15 cellular contexts compared by ENCODE assay signal in the genomic region with DNA sequence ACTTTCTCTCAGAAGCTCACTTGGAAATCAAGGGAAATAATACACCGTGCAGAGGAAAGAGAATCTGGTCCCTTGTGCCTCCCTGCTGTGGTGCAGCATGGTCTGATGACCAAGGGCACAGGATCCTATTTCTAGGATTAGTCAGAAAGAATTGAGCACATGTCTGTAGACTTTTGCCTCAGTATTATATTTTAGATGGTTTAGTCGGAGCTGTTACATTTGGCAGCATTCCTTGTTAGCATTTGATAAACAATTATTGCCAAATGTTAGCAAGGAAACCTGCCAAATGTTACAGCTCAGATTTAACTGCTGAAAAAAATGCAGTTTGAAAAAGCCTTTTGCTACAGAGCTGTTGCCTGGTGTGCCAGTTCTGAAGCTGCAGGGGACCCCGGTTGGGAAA.
DNase-seq lines count a peak whose midpoint lies in the region; ATAC-seq and TF ChIP-seq lines count a peak whose summit lies in the region.
"Had no signal": no experiment of that assay in that cellular context is flagged by ENCODE, and none has a peak within 500 bp of the region (broad histone marks: within the 10 kb centered on the region; RNA-seq: fewer than 3 reads in every experiment).

No MANE protein-coding gene starts in this region.

- no peak for ATAC-seq in GM21576 (IDR thresholded peaks at IDR 0.05; ENCODE audit: unreplicated experiment)
- no peak for ATAC-seq in activated T-helper 17 cell treated with anti-CD3 and anti-CD28 coated beads, Interleukin-2, amount 50 U/mL, for 72 hours (replicated peaks)
- ATAC-seq in GM19328 (IDR thresholded peaks at IDR 0.05; ENCODE audit: unreplicated experiment), result no peak
- ATAC-seq: stimulated activated effector memory CD8-positive, alpha-beta T cell treated with anti-CD3 and anti-CD28 coated beads, Interleukin-12 subunit alpha, Interleukin-12 subunit beta, amount 100 ng/mL, for 72 hours; T-cell had no signal

- peaks cover 21% of the 10 kb centered on the region for H3K9me3 Mint-ChIP-seq in activated T-helper 17 cell treated with anti-CD3 and anti-CD28 coated beads, Interleukin-2, amount 50 U/mL, for 72 hours

- H3K27me3 Mint-ChIP-seq in activated T-helper 17 cell treated with anti-CD3 and anti-CD28 coated beads, Interleukin-2, amount 50 U/mL, for 72 hours, result peaks cover 6% of the 10 kb centered on the region

- H3K4me3 Mint-ChIP-seq in activated T-helper 17 cell treated with anti-CD3 and anti-CD28 coated beads, Interleukin-2, amount 50 U/mL, for 72 hours, result no peak overlapping the region
- H3K4me3 Mint-ChIP-seq: stimulated activated effector memory CD8-positive, alpha-beta T cell treated with anti-CD3 and anti-CD28 coated beads, Interleukin-12 subunit alpha, Interleukin-12 subunit beta, amount 100 ng/mL, for 72 hours; T-cell had no signal

- H3K27ac Mint-ChIP-seq in activated T-helper 17 cell treated with anti-CD3 and anti-CD28 coated beads, Interleukin-2, amount 50 U/mL, for 72 hours, result no peak overlapping the region
- H3K27ac Mint-ChIP-seq: stimulated activated effector memory CD8-positive, alpha-beta T cell treated with anti-CD3 and anti-CD28 coated beads, Interleukin-12 subunit alpha, Interleukin-12 subunit beta, amount 100 ng/mL, for 72 hours; T-cell had no signal

- no peak overlapping the region for H3K4me3 ChIP-seq in choroid plexus epithelial cell (ENCODE audit: low read depth, low read length)

- no peaks in the 10 kb centered on the region for H3K36me3 Mint-ChIP-seq in activated T-helper 17 cell treated with anti-CD3 and anti-CD28 coated beads, Interleukin-2, amount 50 U/mL, for 72 hours (ENCODE audit: low read depth)
- H3K36me3 Mint-ChIP-seq: stimulated activated effector memory CD8-positive, alpha-beta T cell treated with anti-CD3 and anti-CD28 coated beads, Interleukin-12 subunit alpha, Interleukin-12 subunit beta, amount 100 ng/mL, for 72 hours; T-cell had no signal

- H3K4me1 Mint-ChIP-seq in activated T-helper 17 cell treated with anti-CD3 and anti-CD28 coated beads, Interleukin-2, amount 50 U/mL, for 72 hours, result no peaks in the 10 kb centered on the region
- H3K4me1 Mint-ChIP-seq: stimulated activated effector memory CD8-positive, alpha-beta T cell treated with anti-CD3 and anti-CD28 coated beads, Interleukin-12 subunit alpha, Interleukin-12 subunit beta, amount 100 ng/mL, for 72 hours; T-cell had no signal

- no peak for TF ChIP-seq CTCF in choroid plexus epithelial cell (conservative IDR thresholded peaks at IDR 0.05; ENCODE audit: low read depth, low read length)

- DNase-seq in DMS 273 treated with DMSO at 0.1 percent for 48 hours (lab: John Stamatoyannopoulos, UW) (peak; percentile 68), NCI-H1694 (lab: John Stamatoyannopoulos, UW) (peak; percentile 95), choroid plexus epithelial cell (ENCODE audit: low read depth) (peak; percentile 94), pons (ENCODE audit: low spot score) (peak; percentile 12)
- DNase-seq: activated CD4-positive, alpha-beta T cell treated with anti-CD3 and anti-CD28 coated beads, Interleukin-2, amount 50 U/mL, for 1 hour; activated gamma-delta T cell treated with Interleukin-2 at 50 U/mL for 16 hours; cortex of kidney; DMS153; glutamatergic neuron; nucleus accumbens; T-cell had no signal

Comparison
In these comparisons a context has a peak if more than half of its experiments do, and no peak if none do; other contexts are left out.
1. DNase-seq: peak in every context shown above with its lines; median percentile 95 in NCI-H1694; 94 in choroid plexus epithelial cell; 68 in DMS 273 treated with DMSO at 0.1 percent for 48 hours; 12 in pons.